Comparison of ENCODE assay signal across 13 cellular contexts in genomic region chr5:45793638-45794532, GRCh38.
DNase-seq lines count a peak whose midpoint lies in the region; ATAC-seq and TF ChIP-seq lines count a peak whose summit lies in the region.
"Had no signal": no experiment of that assay in that cellular context is flagged by ENCODE, and none has a peak within 500 bp of the region (broad histone marks: within the 10 kb centered on the region; RNA-seq: fewer than 3 reads in every experiment).

No MANE protein-coding gene starts in this region.

- ATAC-seq in GM19351 (IDR thresholded peaks at IDR 0.05; ENCODE audit: unreplicated experiment) = peak; percentile 81
- peak; percentile 86 for ATAC-seq in HG02642 (IDR thresholded peaks at IDR 0.05; ENCODE audit: poor library complexity, unreplicated experiment)
- ATAC-seq in HG03469 (IDR thresholded peaks at IDR 0.05; ENCODE audit: unreplicated experiment) = peak; percentile 89
- no peak for ATAC-seq in foreskin keratinocyte

- no peaks in the 10 kb centered on the region for H3K36me3 ChIP-seq in transverse colon
- H3K36me3 ChIP-seq: brain microvascular endothelial cell, esophagus muscularis mucosa had no signal

- H3K4me1 ChIP-seq in transverse colon = no peaks in the 10 kb centered on the region
- H3K4me1 ChIP-seq in foreskin keratinocyte = no peaks in the 10 kb centered on the region
- H3K4me1 ChIP-seq: esophagus muscularis mucosa had no signal

- no peak overlapping the region for H3K4me3 ChIP-seq in transverse colon
- H3K4me3 ChIP-seq: esophagus muscularis mucosa had no signal

- intact Hi-C loops in transverse colon (cut with DNase I; ENCODE audit: low total_unique reads) = no loop called here
- intact Hi-C loops in cardiac septum (cut with DNase I) = no loop called here

- WGBS in transverse colon (ENCODE audit: low coverage in 1 of 2), 2 donors = 75 to 77% methylated on average over 9 of the region's 9 CpGs

- TF ChIP-seq POLR2A in transverse colon (IDR thresholded peaks at IDR 0.05) = no peak

- in situ Hi-C loops in transverse colon (cut with MboI; ENCODE audit: low pct_ligation_motif_present in 1 of 4, low pct_unique_long_range_greater_than_20kb in 1 of 4, low sequenced_read_pairs in 3 of 4) = no loop called here

- DNase-seq in transverse colon (no peak), foreskin keratinocyte (no peak), cardiac septum (ENCODE audit: low spot score) (no peak)
- no peak for DNase-seq in activated T-cell treated with anti-CD3 and anti-CD28 coated beads, Interleukin-2, amount 50 U/mL, for 1 hour
- DNase-seq: brain microvascular endothelial cell; KBM-7; NCI-H69; stimulated activated CD4-positive, alpha-beta T cell treated with anti-CD3 and anti-CD28 coated beads, Interleukin-15, amount 100 ng/mL, for 24 hours; T-helper 1 cell had no signal

- H3K27me3 ChIP-seq in transverse colon = no peaks in the 10 kb centered on the region
- no peaks in the 10 kb centered on the region for H3K27me3 ChIP-seq in foreskin keratinocyte
- H3K27me3 ChIP-seq: brain microvascular endothelial cell, esophagus muscularis mucosa had no signal

- TF ChIP-seq CTCF in transverse colon (IDR thresholded peaks at IDR 0.05) (no peak), foreskin keratinocyte (conservative IDR thresholded peaks at IDR 0.05) (no peak)

- H3K9me3 ChIP-seq in transverse colon = no peaks in the 10 kb centered on the region

- H3K27ac ChIP-seq in transverse colon (no peak overlapping the region), foreskin keratinocyte (no peak overlapping the region)
- H3K27ac ChIP-seq: brain microvascular endothelial cell, esophagus muscularis mucosa had no signal

- TF ChIP-seq EP300 in transverse colon (IDR thresholded peaks at IDR 0.05; ENCODE audit: low read depth) = no peak
